ENCODE assay signal across 8 cellular contexts in the genomic region with DNA sequence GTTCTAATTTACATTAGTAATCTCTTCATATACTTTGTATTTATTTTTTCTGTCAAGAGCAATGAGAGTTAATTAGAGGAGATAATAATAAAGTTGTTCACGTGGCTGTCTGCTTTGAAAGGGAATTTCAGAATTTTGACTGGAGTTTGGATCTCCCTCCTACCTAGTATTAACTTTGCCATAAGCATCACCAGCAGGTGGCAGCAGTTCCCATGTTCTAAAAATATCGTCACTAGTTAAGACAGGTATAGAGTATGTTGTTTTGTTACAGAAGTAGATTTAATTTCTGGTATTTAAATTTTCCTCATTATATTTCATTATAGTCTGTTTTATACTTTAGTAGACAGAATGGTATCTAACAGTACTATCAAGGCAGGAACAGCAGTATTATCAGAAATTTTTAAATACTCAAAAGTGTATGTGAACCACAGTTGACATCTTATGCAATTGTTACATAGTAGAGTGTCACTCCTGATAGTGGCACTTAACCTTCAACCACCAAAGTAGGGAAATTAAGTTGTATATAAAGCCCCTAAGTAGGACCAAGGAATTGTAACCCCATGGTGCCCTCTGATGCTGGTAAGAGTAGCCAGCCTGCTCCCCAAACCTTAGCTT. TPM values are rescaled to one million over a fixed set of nuclear protein-coding genes. Genes with fewer than 3 reads are reported as not detected.
DNase-seq lines count a peak whose midpoint lies in the region; ATAC-seq and TF ChIP-seq lines count a peak whose summit lies in the region.

No MANE protein-coding gene starts in this region.

- H3K9ac ChIP-seq in OCI-LY1 (ENCODE audit: low read length) = no peak overlapping the region

- DNase-seq in GM04504 (ENCODE audit: low read depth) = peak; percentile 37
- DNase-seq in activated CD8-positive, alpha-beta memory T cell treated with anti-CD3 and anti-CD28 coated beads, Interleukin-2, amount 50 U/mL, for 24 hours (ENCODE audit: extremely low read depth) = peak; percentile 63
- DNase-seq in epithelial cell of proximal tubule (ENCODE audit: low read depth) = no peak
- peak; percentile 67 for DNase-seq in natural killer cell
- peak in 26 of 49 donors; percentile 9 to 74 (median 43) for DNase-seq in substantia nigra (lab: John Stamatoyannopoulos, UW)

- peaks cover 61% of the 10 kb centered on the region for H3K36me3 ChIP-seq in OCI-LY1 (ENCODE audit: insufficient read depth, low read length)

- peak; percentile 67; the same call in 1 of the 2 replicates for TF ChIP-seq CTCF in OCI-LY1 (IDR thresholded peaks at IDR 0.05; ENCODE audit: low read length)
- TF ChIP-seq CTCF in epithelial cell of proximal tubule (conservative IDR thresholded peaks at IDR 0.05; ENCODE audit: low read depth, low read length) = peak; percentile 80
- peak; percentile 86 for TF ChIP-seq CTCF in natural killer cell (IDR thresholded peaks at IDR 0.05)

- H3K9me3 ChIP-seq in OCI-LY1 (ENCODE audit: low read length) = no peaks in the 10 kb centered on the region

- no peaks in the 10 kb centered on the region for H3K9me2 ChIP-seq in OCI-LY1 (ENCODE audit: low read depth, low read length)

- H3K4me3 ChIP-seq in OCI-LY1 (ENCODE audit: low read depth, low read length, poor library complexity, severe bottlenecking) = no peak overlapping the region
- no peak overlapping the region for H3K4me3 ChIP-seq in epithelial cell of proximal tubule (ENCODE audit: low read depth, low read length)

- ATAC-seq in HG03159 (IDR thresholded peaks at IDR 0.05; ENCODE audit: unreplicated experiment) = peak; percentile 67
- ATAC-seq in natural killer cell = peak; percentile 65 to 77 (median 75)
- ATAC-seq in GM19395 (IDR thresholded peaks at IDR 0.05; ENCODE audit: unreplicated experiment) = no peak

- no peaks in the 10 kb centered on the region for H4K20me1 ChIP-seq in OCI-LY1 (ENCODE audit: insufficient read depth, low read length)

- no peak overlapping the region for H2AFZ ChIP-seq in OCI-LY1 (ENCODE audit: low read length)

- no peak overlapping the region for H3K4me2 ChIP-seq in OCI-LY1 (ENCODE audit: low read length)

- no peaks in the 10 kb centered on the region for H3F3A ChIP-seq in OCI-LY1 (ENCODE audit: insufficient read depth, low read length)

- no peak overlapping the region for H3K4me3 Mint-ChIP-seq in natural killer cell

- H3K27me3 ChIP-seq in OCI-LY1 (ENCODE audit: insufficient read depth, low read length) = no peaks in the 10 kb centered on the region

- no peaks in the 10 kb centered on the region for H3K9me3 Mint-ChIP-seq in natural killer cell

- peaks cover 20% of the 10 kb centered on the region for H3K36me3 Mint-ChIP-seq in natural killer cell

- H3K27ac Mint-ChIP-seq in natural killer cell = no peak overlapping the region

- H3K27ac ChIP-seq in OCI-LY1 (ENCODE audit: low read depth, low read length, poor library complexity, severe bottlenecking) (no peak overlapping the region), substantia nigra (ENCODE audit: low read depth, low read length, poor library complexity, severe bottlenecking) (no peak overlapping the region)

- H3K27me3 Mint-ChIP-seq in natural killer cell (ENCODE audit: low read depth in 2 of 2) = no peaks in the 10 kb centered on the region

- H3K79me2 ChIP-seq in OCI-LY1 (ENCODE audit: insufficient read depth, low read length) = no peaks in the 10 kb centered on the region

- intact Hi-C loops in natural killer cell (cut with micrococcal nuclease) = loop anchor here (1.0 to 5.0 kb wide), 4 partner anchors 23 to 705 kb away; no protein-coding TSS in a partner anchor

- no peaks in the 10 kb centered on the region for H3K4me1 ChIP-seq in OCI-LY1 (ENCODE audit: insufficient read depth, low read length, severe bottlenecking)

- peaks cover 5 to 6% of the 10 kb centered on the region in 2 donors for H3K4me1 Mint-ChIP-seq in natural killer cell

RNA-seq across cellular contexts. Expression of gene GNPDA1, which starts 20.4 kb away (rescaled TPM):
- total RNA-seq in epithelial cell of proximal tubule (50.7 and 79.1 TPM in 2 replicates), natural killer cell (10 to 100 TPM; 10.7 to 12.0 (median 11.2) TPM)

RNA-seq across cellular contexts. Expression of gene RNF14, which starts 23.6 kb away (rescaled TPM):
- total RNA-seq in epithelial cell of proximal tubule (50.9 and 58.4 TPM in 2 replicates), natural killer cell (10 to 100 TPM; 20.6 to 29.2 (median 21.3) TPM)

RNA-seq across cellular contexts. Expression of gene PCDH12, which starts 34.5 kb away (rescaled TPM):
- under 0.01 TPM in 2 replicates for total RNA-seq in epithelial cell of proximal tubule
- under 1 TPM in 1 of 3 donors, not detected in 2; 0.05 TPM for total RNA-seq in natural killer cell
